ENCODE assay signal across 8 cellular contexts in genomic region chr15:31344824-31345605, GRCh38. TPM values are rescaled to one million over a fixed set of nuclear protein-coding genes. Genes with fewer than 3 reads are reported as not detected.
DNase-seq lines count a peak whose midpoint lies in the region; ATAC-seq and TF ChIP-seq lines count a peak whose summit lies in the region.

No MANE protein-coding gene starts in this region.

- ATAC-seq in HG03095 (IDR thresholded peaks at IDR 0.05; ENCODE audit: unreplicated experiment) (peak; percentile 34), GM21360 (IDR thresholded peaks at IDR 0.05; ENCODE audit: unreplicated experiment) (no peak)
- peak; percentile 60 for ATAC-seq in activated naive CD8-positive, alpha-beta T cell treated with anti-CD3 and anti-CD28 coated beads, Interleukin-2, amount 50 U/mL, for 24 hours

- H3K4me1 ChIP-seq in neutrophil (ENCODE audit: control insufficient read depth in 1 of 2, insufficient read depth in 1 of 2, low read depth in 1 of 2, low read length in 1 of 2): peaks cover 34 to 72% of the 10 kb centered on the region in 2 experiments
- H3K4me1 ChIP-seq in A673 (ENCODE audit: insufficient read depth, low read length, poor library complexity, severe bottlenecking): peaks cover 2% of the 10 kb centered on the region

- peak; percentile 70 for DNase-seq in activated naive CD8-positive, alpha-beta T cell treated with anti-CD3 and anti-CD28 coated beads, Interleukin-2, amount 50 U/mL, for 24 hours
- DNase-seq in A673 (ENCODE audit: low spot score) (no peak), CD1c-positive myeloid dendritic cell (ENCODE audit: extremely low spot score) (no peak), NCI-H1092 (lab: John Stamatoyannopoulos, UW) (no peak)

- H3K36me3 ChIP-seq in neutrophil (peaks cover 34% of the 10 kb centered on the region), A673 (ENCODE audit: insufficient read depth, low read length, poor library complexity, severe bottlenecking) (no peaks in the 10 kb centered on the region)

- intact Hi-C loops in A673 (cut with micrococcal nuclease; ENCODE audit: unreplicated experiment): no loop called here

- TF ChIP-seq CTCF in neutrophil (IDR thresholded peaks at IDR 0.05) (no peak), A673 (conservative IDR thresholded peaks at IDR 0.05; ENCODE audit: low read depth, low read length) (no peak)

- in situ Hi-C loops in GM18951 (cut with MboI; ENCODE audit: low sequenced_read_pairs, unreplicated experiment): no loop called here

- H3K36me3 Mint-ChIP-seq in activated naive CD8-positive, alpha-beta T cell treated with anti-CD3 and anti-CD28 coated beads, Interleukin-2, amount 50 U/mL, for 24 hours (ENCODE audit: low read depth): peaks cover 33% of the 10 kb centered on the region

- H3K9me3 Mint-ChIP-seq in activated naive CD8-positive, alpha-beta T cell treated with anti-CD3 and anti-CD28 coated beads, Interleukin-2, amount 50 U/mL, for 24 hours: no peaks in the 10 kb centered on the region

- H3K4me3 ChIP-seq in neutrophil (ENCODE audit: low read depth in 1 of 2, low read length in 1 of 2) (no peak overlapping the region), A673 (ENCODE audit: low read depth, low read length, poor library complexity, severe bottlenecking) (no peak overlapping the region)

- POLR2A ChIA-PET in A673 (lab: Charles Lee; ENCODE audit: low non-redundant PET): no interaction called here

- H3K27ac ChIP-seq in neutrophil (peak overlapping the region; percentile 21), A673 (ENCODE audit: low read depth, low read length, poor library complexity, severe bottlenecking) (no peak overlapping the region)

- no peaks in the 10 kb centered on the region for H3K27me3 Mint-ChIP-seq in activated naive CD8-positive, alpha-beta T cell treated with anti-CD3 and anti-CD28 coated beads, Interleukin-2, amount 50 U/mL, for 24 hours

- no peaks in the 10 kb centered on the region for H3K9me3 ChIP-seq in neutrophil
- H3K9me3 ChIP-seq in A673 (ENCODE audit: low read depth, low read length, poor library complexity, severe bottlenecking): no peaks in the 10 kb centered on the region

- peak; percentile 67 for TF ChIP-seq POLR2A in GM18951 (IDR thresholded peaks at IDR 0.05; ENCODE audit: extremely low read depth, insufficient read depth, insufficient read length)

- peak overlapping the region; percentile 96 for H3K4me3 Mint-ChIP-seq in activated naive CD8-positive, alpha-beta T cell treated with anti-CD3 and anti-CD28 coated beads, Interleukin-2, amount 50 U/mL, for 24 hours

- H3K27me3 ChIP-seq in neutrophil (no peaks in the 10 kb centered on the region), A673 (replicated peaks; ENCODE audit: insufficient read depth, low read depth, low read length, poor library complexity) (no peaks in the 10 kb centered on the region)

- no TSS peak for BruUV-seq in A673 (replicated peaks; lab: Mats Ljungman, UMichigan)

- CTCF ChIA-PET in A673 (lab: Charles Lee): no interaction called here

- peak overlapping the region; percentile 96 for H3K27ac Mint-ChIP-seq in activated naive CD8-positive, alpha-beta T cell treated with anti-CD3 and anti-CD28 coated beads, Interleukin-2, amount 50 U/mL, for 24 hours

- peaks cover 94% of the 10 kb centered on the region for H3K4me1 Mint-ChIP-seq in activated naive CD8-positive, alpha-beta T cell treated with anti-CD3 and anti-CD28 coated beads, Interleukin-2, amount 50 U/mL, for 24 hours

RNA-seq across cellular contexts. Expression of gene KLF13, which starts 18.4 kb away (rescaled TPM):
- total RNA-seq in A673 (2021): 22.1 and 23.5 TPM in 2 replicates
